In the genomic region with DNA sequence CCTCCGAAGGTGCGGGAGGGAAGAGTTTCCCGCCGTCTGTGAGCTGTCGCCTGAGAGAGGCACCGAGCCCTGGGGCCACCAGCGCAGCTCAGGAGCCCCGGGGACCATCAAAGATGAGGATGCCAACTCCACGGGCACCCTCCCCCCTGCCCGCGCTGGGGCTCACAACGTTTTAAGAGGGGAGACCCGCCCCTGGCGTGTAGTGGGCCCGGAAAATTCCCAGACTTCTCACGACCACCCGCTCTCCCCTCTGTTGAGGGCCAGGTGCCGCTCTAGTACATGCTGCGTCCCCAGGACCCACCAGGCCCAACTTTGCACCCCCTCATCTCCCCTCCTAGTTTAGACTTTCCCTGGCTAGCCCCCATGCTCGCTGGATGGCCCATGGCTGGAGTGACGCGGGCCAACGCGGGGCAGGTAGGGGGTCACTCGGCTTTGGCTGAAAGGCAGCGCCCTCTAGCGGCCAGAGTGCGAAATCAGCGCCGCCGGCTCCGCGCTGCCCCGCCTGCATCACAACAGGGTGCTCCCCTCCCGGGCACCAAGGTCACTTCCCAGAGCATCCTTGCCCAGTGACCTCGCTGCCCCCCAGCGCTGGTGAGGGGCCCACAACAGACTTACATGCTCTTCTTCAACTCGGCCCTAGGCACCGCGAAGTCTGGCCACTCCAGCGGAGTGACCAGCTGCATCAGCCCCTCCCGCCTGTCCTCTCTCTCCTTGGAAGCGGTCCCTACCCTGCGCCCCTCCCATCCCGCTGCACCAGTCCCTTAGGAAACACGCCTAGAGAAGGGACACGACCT, we compare ENCODE assay signal across 8 cellular contexts. TPM values are rescaled to one million over a fixed set of nuclear protein-coding genes. Genes with fewer than 3 reads are reported as not detected.
A peak's percentile ranks its signal among the peaks of the same experiment; 100 is the strongest.
DNase-seq lines count a peak whose midpoint lies in the region; ATAC-seq lines count a peak whose summit lies in the region.

No MANE protein-coding gene starts in this region.

- no peak overlapping the region for H2BK12ac ChIP-seq in mesenchymal stem cell (ENCODE audit: low read length in 2 of 2)

- H3K18ac ChIP-seq in mesenchymal stem cell (ENCODE audit: low read depth in 1 of 2, low read length in 2 of 2): peak overlapping the region in 1 of 2 experiments; percentile 50

- WGBS in mesenchymal stem cell: 15% methylated on average over 44 of the region's 47 CpGs

- peak overlapping the region; percentile 11 for H4K91ac ChIP-seq in mesenchymal stem cell (ENCODE audit: low read length)

- H3K27ac ChIP-seq in mesenchymal stem cell (ENCODE audit: low read length, poor library complexity, severe bottlenecking): peak overlapping the region; percentile 8

- H2BK5ac ChIP-seq in mesenchymal stem cell (ENCODE audit: low read depth, low read length, poor library complexity, severe bottlenecking): no peak overlapping the region

- no peak overlapping the region for H2BK15ac ChIP-seq in mesenchymal stem cell (ENCODE audit: low read depth, poor library complexity, severe bottlenecking)

- peaks cover 19% of the 10 kb centered on the region for H3K4me1 ChIP-seq in mesenchymal stem cell (ENCODE audit: control insufficient read depth, insufficient read depth, low read depth, low read length)

- peak overlapping the region; percentile 55 for H2AK5ac ChIP-seq in mesenchymal stem cell (ENCODE audit: low read length, severe bottlenecking)

- no peak overlapping the region for H3K4ac ChIP-seq in mesenchymal stem cell (ENCODE audit: low read depth in 1 of 2, low read length in 2 of 2)

- H3K23ac ChIP-seq in mesenchymal stem cell (ENCODE audit: low read length in 2 of 2): no peak overlapping the region

- H3K9me3 ChIP-seq in mesenchymal stem cell (ENCODE audit: control insufficient read depth, low read length): no peaks in the 10 kb centered on the region

- peak overlapping the region in 1 of 2 experiments; percentile 76 for H3K4me3 ChIP-seq in mesenchymal stem cell (ENCODE audit: insufficient read depth in 1 of 2, low read depth in 1 of 2, low read length in 2 of 2)

- H2AFZ ChIP-seq in mesenchymal stem cell (ENCODE audit: low read depth, low read length): peak overlapping the region; percentile 69

- peak; percentile 80 for ATAC-seq in HG02642 (IDR thresholded peaks at IDR 0.05; ENCODE audit: poor library complexity, unreplicated experiment)

- peak; percentile 92 for DNase-seq in GM03348 (ENCODE audit: low spot score)
- DNase-seq in NCI-H526 treated with DMSO at 0.1 percent for 48 hours (lab: John Stamatoyannopoulos, UW): peak; percentile 75
- peak; percentile 35 to 60 for DNase-seq in activated CD8-positive, alpha-beta memory T cell treated with anti-CD3 and anti-CD28 coated beads for 1 hour (ENCODE audit: extremely low read depth in 1 of 2, low read depth in 1 of 2)
- peak; percentile 58 for DNase-seq in effector CD8-positive, alpha-beta T cell (lab: John Stamatoyannopoulos, UW)
- DNase-seq in mesenchymal stem cell: peak; percentile 58
- peak; percentile 48 for DNase-seq in stimulated activated CD8-positive, alpha-beta memory T cell treated with anti-CD3 and anti-CD28 coated beads, Interleukin-15, amount 100 ng/mL, for 1 hour (ENCODE audit: low read depth)
- DNase-seq in epidermal melanocyte (ENCODE audit: insufficient read length, low spot score): no peak

- peak overlapping the region; percentile 51 for H4K8ac ChIP-seq in mesenchymal stem cell (ENCODE audit: low read length)

- H3K4me2 ChIP-seq in mesenchymal stem cell (ENCODE audit: low read length, poor library complexity, severe bottlenecking): peak overlapping the region; percentile 55

- H3K9ac ChIP-seq in mesenchymal stem cell (ENCODE audit: low read length): peak overlapping the region; percentile 90

- H3K14ac ChIP-seq in mesenchymal stem cell (ENCODE audit: low read length in 2 of 2): no peak overlapping the region

- no peaks in the 10 kb centered on the region for H3K36me3 ChIP-seq in mesenchymal stem cell (ENCODE audit: control insufficient read depth in 1 of 2, insufficient read depth in 2 of 2, low read depth in 1 of 2, low read length in 2 of 2)

- H2BK120ac ChIP-seq in mesenchymal stem cell (ENCODE audit: low read depth, low read length): no peak overlapping the region

- H3K27me3 ChIP-seq in mesenchymal stem cell (ENCODE audit: control insufficient read depth in 1 of 2, insufficient read depth in 1 of 2, low read length in 2 of 2): no peaks in the 10 kb centered on the region

- no peaks in the 10 kb centered on the region for H3K79me1 ChIP-seq in mesenchymal stem cell (replicated peaks; ENCODE audit: low read length, poor library complexity, severe bottlenecking)

RNA-seq across cellular contexts. Expression of a gene that starts 1.8 kb away (rescaled TPM):
- polyA plus RNA-seq in mesenchymal stem cell (2013, experiment 1 of 2): not detected
- polyA plus RNA-seq in mesenchymal stem cell (2013, experiment 2 of 2): not detected

RNA-seq across cellular contexts. Expression of a gene that starts 13.9 kb away (rescaled TPM):
- polyA plus RNA-seq in mesenchymal stem cell (2013, experiment 1 of 2): 0.07 TPM
- polyA plus RNA-seq in mesenchymal stem cell (2013, experiment 2 of 2): 0.21 TPM
